8 cellular contexts compared by ENCODE assay signal in the genomic region with DNA sequence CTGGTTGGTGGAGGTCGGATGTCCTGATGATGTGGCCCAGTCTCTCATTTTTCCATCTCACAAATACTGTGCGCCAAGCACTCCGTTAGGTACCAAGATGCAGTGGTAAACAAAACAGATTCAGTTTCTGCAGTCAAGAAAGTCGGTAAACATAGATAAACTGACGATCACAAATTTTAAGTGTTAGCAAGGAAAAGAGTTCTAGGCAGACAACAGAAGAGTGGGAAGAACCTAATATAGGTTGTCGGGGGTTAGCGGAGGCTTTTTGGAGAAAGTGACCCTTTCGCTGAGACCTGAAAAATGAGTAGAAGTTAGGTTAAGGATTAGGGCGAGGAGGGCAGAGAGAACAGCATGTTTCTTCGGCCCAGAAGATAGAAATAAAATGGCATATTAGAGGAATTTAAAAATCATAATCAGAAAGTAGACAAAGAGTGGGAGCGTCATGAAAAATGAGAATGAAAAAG. TPM values are rescaled to one million over a fixed set of nuclear protein-coding genes. Genes with fewer than 3 reads are reported as not detected.
DNase-seq lines count a peak whose midpoint lies in the region; ATAC-seq and TF ChIP-seq lines count a peak whose summit lies in the region.

No MANE protein-coding gene starts in this region.

- H3K36me3 Mint-ChIP-seq in central memory CD8-positive, alpha-beta T cell (ENCODE audit: insufficient read depth), result peaks cover 21% of the 10 kb centered on the region

- 2% methylated on average over 11 of the region's 11 CpGs for WGBS in HUES64

- H3K27me3 ChIP-seq in A673 (replicated peaks; ENCODE audit: insufficient read depth, low read depth, low read length, poor library complexity), result no peaks in the 10 kb centered on the region
- H3K27me3 ChIP-seq in HUES64 (ENCODE audit: insufficient read depth, low read length), result no peaks in the 10 kb centered on the region
- no peaks in the 10 kb centered on the region for H3K27me3 ChIP-seq in muscle layer of colon (ENCODE audit: control insufficient read depth in 1 of 2, insufficient read depth in 2 of 2, low read length in 2 of 2)

- H3K9me3 Mint-ChIP-seq in central memory CD8-positive, alpha-beta T cell, result no peaks in the 10 kb centered on the region

- peak overlapping the region; percentile 97 for H3K4me3 Mint-ChIP-seq in central memory CD8-positive, alpha-beta T cell

- TSS peak; percentile 83 for BruUV-seq in A673 (replicated peaks; lab: Mats Ljungman, UMichigan)

- peak; percentile 4 for ATAC-seq in central memory CD8-positive, alpha-beta T cell (replicated peaks; ENCODE audit: extremely low read depth, poor library complexity, severe bottlenecking)
- no peak for ATAC-seq in GM21737 (IDR thresholded peaks at IDR 0.05; ENCODE audit: unreplicated experiment)

- peaks cover 5% of the 10 kb centered on the region for H3K4me1 ChIP-seq in A673 (ENCODE audit: insufficient read depth, low read length, poor library complexity, severe bottlenecking)
- H3K4me1 ChIP-seq in HUES64 (ENCODE audit: insufficient read depth, low read length), result peaks cover 5% of the 10 kb centered on the region; the same call in 1 of the 2 replicates
- peaks cover 33% of the 10 kb centered on the region for H3K4me1 ChIP-seq in muscle layer of colon (ENCODE audit: insufficient read depth, low read length)

- H3K4me3 ChIP-seq in A673 (ENCODE audit: low read depth, low read length, poor library complexity, severe bottlenecking) (peak overlapping the region; percentile 67), HUES64 (ENCODE audit: low read length) (peak overlapping the region; percentile 80), muscle layer of colon (ENCODE audit: low read depth in 1 of 2, low read length in 2 of 2) (peak overlapping the region; percentile 96 to 100)

- H3K36me3 ChIP-seq in A673 (ENCODE audit: insufficient read depth, low read length, poor library complexity, severe bottlenecking) (peaks cover 12% of the 10 kb centered on the region), HUES64 (ENCODE audit: insufficient read depth, low read length) (peaks cover 34% of the 10 kb centered on the region), muscle layer of colon (ENCODE audit: insufficient read depth, low read length) (peaks cover 6% of the 10 kb centered on the region)

- peaks cover 66% of the 10 kb centered on the region for H3K4me1 Mint-ChIP-seq in central memory CD8-positive, alpha-beta T cell

- CTCF ChIA-PET in A673 (lab: Charles Lee), result no interaction called here

- peak overlapping the region; percentile 93 for H3K9ac ChIP-seq in HUES64 (ENCODE audit: low read depth, low read length)
- H3K9ac ChIP-seq in muscle layer of colon (ENCODE audit: low read length), result peak overlapping the region; percentile 84

- no peaks in the 10 kb centered on the region for H3K9me3 ChIP-seq in A673 (ENCODE audit: low read depth, low read length, poor library complexity, severe bottlenecking)
- no peaks in the 10 kb centered on the region for H3K9me3 ChIP-seq in HUES64 (ENCODE audit: insufficient read depth, low read depth, low read length)
- no peaks in the 10 kb centered on the region for H3K9me3 ChIP-seq in muscle layer of colon (ENCODE audit: low read length)

- no peaks in the 10 kb centered on the region for H3K27me3 Mint-ChIP-seq in central memory CD8-positive, alpha-beta T cell

- no peak for TF ChIP-seq CTCF in A673 (conservative IDR thresholded peaks at IDR 0.05; ENCODE audit: low read depth, low read length)

- no peak for DNase-seq in A673 (ENCODE audit: low spot score)
- no peak for DNase-seq in central memory CD8-positive, alpha-beta T cell (ENCODE audit: low spot score in 2 of 2)
- DNase-seq in NCI-H1092 treated with DMSO at 0.1 percent for 48 hours (lab: John Stamatoyannopoulos, UW), result no peak
- no peak for DNase-seq in NOMO-1 (lab: John Stamatoyannopoulos, UW; ENCODE audit: unreplicated experiment in 2 of 2)
- no peak for DNase-seq in stimulated activated CD4-positive, alpha-beta T cell treated with anti-CD3 and anti-CD28 coated beads, Interleukin-12 subunit alpha, Interleukin-12 subunit beta, amount 100 ng/mL, for 4 hours

- peak overlapping the region; percentile 80 for H3K27ac ChIP-seq in A673 (ENCODE audit: low read depth, low read length, poor library complexity, severe bottlenecking)
- peak overlapping the region; percentile 78 for H3K27ac ChIP-seq in HUES64 (ENCODE audit: low read depth, low read length)
- peak overlapping the region; percentile 81 for H3K27ac ChIP-seq in muscle layer of colon (ENCODE audit: low read depth, low read length)

- intact Hi-C loops in A673 (cut with micrococcal nuclease; ENCODE audit: unreplicated experiment), result loop anchor here (2.0 to 10.0 kb wide), 3 partner anchors 62 to 436 kb away; partner anchors contain the start of genes AKIRIN2 and ZNF292

- POLR2A ChIA-PET in A673 (lab: Charles Lee; ENCODE audit: low non-redundant PET), result no interaction called here

- H3K27ac Mint-ChIP-seq in central memory CD8-positive, alpha-beta T cell (ENCODE audit: low read depth), result peak overlapping the region; percentile 97

RNA-seq across cellular contexts. Expression of gene ORC3, which starts 0.5 kb away (rescaled TPM):
- total RNA-seq in A673 (2021), result 46.5 and 48.8 TPM in 2 replicates
- 56.6 TPM for polyA plus RNA-seq in HUES64 (2013, experiment 1 of 2)
- 59.2 TPM for polyA plus RNA-seq in HUES64 (2013, experiment 2 of 2)

RNA-seq across cellular contexts. Expression of gene RARS2, which starts 0.7 kb away (rescaled TPM):
- 44.3 and 47.2 TPM in 2 replicates for total RNA-seq in A673 (2021)
- polyA plus RNA-seq in HUES64 (2013, experiment 1 of 2), result 35.6 TPM
- polyA plus RNA-seq in HUES64 (2013, experiment 2 of 2), result 38.7 TPM
